In genomic region chr20:31542201-31542842, GRCh38 we compare ENCODE assay signal across 9 cellular contexts. TPM values are rescaled to one million over a fixed set of nuclear protein-coding genes. Genes with fewer than 3 reads are reported as not detected.
DNase-seq lines count a peak whose midpoint lies in the region; ATAC-seq and TF ChIP-seq lines count a peak whose summit lies in the region.
"Had no signal": no experiment of that assay in that cellular context is flagged by ENCODE, and none has a peak within 500 bp of the region (broad histone marks: within the 10 kb centered on the region; RNA-seq: fewer than 3 reads in every experiment).

No MANE protein-coding gene starts in this region.

- H3K27me3 Mint-ChIP-seq in effector memory CD8-positive, alpha-beta T cell = no peaks in the 10 kb centered on the region

- CTCF ChIA-PET in PC-3 (lab: Charles Lee) = no interaction called here

- POLR2A ChIA-PET in PC-3 (lab: Charles Lee; ENCODE audit: unreplicated experiment) = no interaction called here

- no peak overlapping the region for H3K9ac ChIP-seq in PC-3 (ENCODE audit: low read length)

- peaks cover 6% of the 10 kb centered on the region for H3F3A ChIP-seq in PC-3 (ENCODE audit: low read length, unreplicated experiment)

- no peak overlapping the region for H3K4me2 ChIP-seq in PC-3 (ENCODE audit: low read length)

- H3K27ac ChIP-seq in PC-3 (ENCODE audit: low read length) (peak overlapping the region; percentile 24), spleen (peak overlapping the region in 5 of 8 donors; percentile 19 to 65 (median 47))
- H3K27ac ChIP-seq: VCaP had no signal

- H3K9me3 Mint-ChIP-seq in effector memory CD8-positive, alpha-beta T cell = no peaks in the 10 kb centered on the region

- H3K9me3 ChIP-seq in PC-3 (ENCODE audit: low read length) (no peaks in the 10 kb centered on the region), spleen (no peaks in the 10 kb centered on the region)

- peaks cover 28% of the 10 kb centered on the region for H3K4me1 ChIP-seq in PC-3 (ENCODE audit: insufficient read depth, low read length)
- H3K4me1 ChIP-seq in spleen = peaks cover 0 to 66% (median 24%) of the 10 kb centered on the region in 6 donors

- H3K79me2 ChIP-seq in PC-3 (ENCODE audit: low read length) = peaks cover 12% of the 10 kb centered on the region

- H3K9me2 ChIP-seq in PC-3 (replicated peaks; ENCODE audit: low read length) = no peaks in the 10 kb centered on the region

- TF ChIP-seq CTCF in PC-3 (conservative IDR thresholded peaks at IDR 0.05; ENCODE audit: low read depth, low read length) (no peak), spleen (IDR thresholded peaks at IDR 0.05 in 8 of 11, conservative IDR thresholded peaks at IDR 0.05 in 3 of 11) (no peak), omental fat pad (IDR thresholded peaks at IDR 0.05) (no peak)

- no peak overlapping the region for H3K4me3 Mint-ChIP-seq in effector memory CD8-positive, alpha-beta T cell

- H3K4me3 ChIP-seq in PC-3 (ENCODE audit: low read length) (no peak overlapping the region), spleen (no peak overlapping the region)

- DNase-seq in EL = peak; percentile 84
- DNase-seq in PC-3 = peak; percentile 42
- no peak for DNase-seq in effector memory CD8-positive, alpha-beta T cell
- DNase-seq in spleen = no peak
- no peak for DNase-seq in NCI-H82 treated with DMSO at 0.1 percent for 48 hours (lab: John Stamatoyannopoulos, UW; ENCODE audit: unreplicated experiment)
- DNase-seq in omental fat pad (ENCODE audit: low spot score) = no peak
- DNase-seq in stimulated activated CD4-positive, alpha-beta T cell treated with anti-CD3 and anti-CD28 coated beads, Interleukin-2, amount 100 ng/mL, for 24 hours = no peak
- DNase-seq: NCI-H524 had no signal

- no peak for TF ChIP-seq POLR2A in spleen (IDR thresholded peaks at IDR 0.05)

- H3K36me3 ChIP-seq in PC-3 (ENCODE audit: low read depth, low read length) (peaks cover 37% of the 10 kb centered on the region), spleen (peaks cover 0 to 99% (median 52%) of the 10 kb centered on the region in 6 donors)

- BruUV-seq in PC-3 (replicated peaks; lab: Mats Ljungman, UMichigan) = no TSS peak

- peak overlapping the region; percentile 49 to 87 for H3K27ac Mint-ChIP-seq in effector memory CD8-positive, alpha-beta T cell

- intact Hi-C loops in PC-3 (cut with micrococcal nuclease) (no loop called here), spleen (cut with DNase I; ENCODE audit: low total_unique reads) (no loop called here)

- H4K20me1 ChIP-seq in PC-3 (ENCODE audit: low read length) = no peaks in the 10 kb centered on the region; the same call in 1 of the 2 replicates

- ATAC-seq in PC-3 (peak; percentile 20), omental fat pad (ENCODE audit: low FRiP score) (no peak)
- no peak for ATAC-seq in effector memory CD8-positive, alpha-beta T cell (replicated peaks)

- H2AFZ ChIP-seq in PC-3 (ENCODE audit: low read length) = no peak overlapping the region

- peaks cover 8 to 17% of the 10 kb centered on the region in 2 donors for H3K4me1 Mint-ChIP-seq in effector memory CD8-positive, alpha-beta T cell (ENCODE audit: low read depth in 2 of 2)

- peaks cover 50% of the 10 kb centered on the region for H3K36me3 Mint-ChIP-seq in effector memory CD8-positive, alpha-beta T cell (ENCODE audit: insufficient read depth)

- 58 to 75% (median 62%) methylated on average over 6 to 7 of the region's 7 CpGs for WGBS in spleen, 5 donors

- H3K27me3 ChIP-seq in PC-3 (ENCODE audit: low read length) = no peaks in the 10 kb centered on the region
- H3K27me3 ChIP-seq in spleen (replicated peaks in 1 of 7) = no peaks in the 10 kb centered on the region

RNA-seq across cellular contexts. Expression of gene HM13, which starts 28.1 kb away (rescaled TPM):
- 99.5 and 125 TPM in 2 replicates for total RNA-seq in PC-3 (2014; rRNA removed)
- 100 to 1,000 TPM in 5 of 7 donors, 10 to 100 TPM in 2; 66.7 to 122 (median 104) TPM for total RNA-seq in spleen
- polyA plus RNA-seq in spleen = 100 to 1,000 TPM in 1 of 3 donors, 10 to 100 TPM in 2; 62.1 to 105 (median 67.6) TPM
- total RNA-seq in omental fat pad = 100 to 1,000 TPM in 1 of 4 donors, 10 to 100 TPM in 3; 59.7 to 113 (median 83.4) TPM

Comparison
In these comparisons a context has a peak if more than half of its experiments do, and no peak if none do; other contexts are left out.
1. DNase-seq: peak in EL (single experiment) and PC-3 (single experiment); none in effector memory CD8-positive, alpha-beta T cell (0 of 3), spleen (single experiment), NCI-H82 treated with DMSO at 0.1 percent for 48 hours (single experiment), omental fat pad (single experiment) and stimulated activated CD4-positive, alpha-beta T cell treated with anti-CD3 and anti-CD28 coated beads, Interleukin-2, amount 100 ng/mL, for 24 hours (0 of 2).